20 cellular contexts compared by ENCODE assay signal in genomic region chr6:26470643-26471042, GRCh38. TPM values are rescaled to one million over a fixed set of nuclear protein-coding genes. Genes with fewer than 3 reads are reported as not detected.
A peak's percentile ranks its signal among the peaks of the same experiment; 100 is the strongest.
DNase-seq lines count a peak whose midpoint lies in the region; ATAC-seq and TF ChIP-seq lines count a peak whose summit lies in the region.
"Had no signal": no experiment of that assay in that cellular context is flagged by ENCODE, and none has a peak within 500 bp of the region (broad histone marks: within the 10 kb centered on the region; RNA-seq: fewer than 3 reads in every experiment).

No MANE protein-coding gene starts in this region.

- no peak overlapping the region for H2AK5ac ChIP-seq in trophoblast cell (ENCODE audit: low read length)

- H3K9me3 ChIP-seq in CD8-positive, alpha-beta T cell (ENCODE audit: low read length), result no peaks in the 10 kb centered on the region
- H3K9me3 ChIP-seq in smooth muscle cell (replicated peaks; ENCODE audit: low read depth) (no peaks in the 10 kb centered on the region), trophoblast cell (ENCODE audit: insufficient read depth, low read depth, low read length) (peaks cover 2% of the 10 kb centered on the region)

- CTCF ChIA-PET in activated CD4-positive, alpha-beta memory T cell treated with anti-CD3 and anti-CD28 coated beads for 36 hours (lab: Charles Lee), result no interaction called here
- CTCF ChIA-PET in activated CD4-positive, alpha-beta memory T cell treated with anti-CD3 and anti-CD28 coated beads, Interleukin-2, amount 10 ng/mL, durations not matched to agents 7 days and 5 days (lab: Charles Lee), result no interaction called here
- CTCF ChIA-PET in CD8-positive, alpha-beta T cell (lab: Charles Lee), result no interaction called here

- peaks cover 20% of the 10 kb centered on the region for H3F3A ChIP-seq in smooth muscle cell (ENCODE audit: low read depth)

- no peak overlapping the region for H3K9ac ChIP-seq in smooth muscle cell (ENCODE audit: low read depth)
- no peak overlapping the region for H3K9ac ChIP-seq in trophoblast cell (ENCODE audit: low read length)
- H3K9ac ChIP-seq: KMS-11 had no signal

- no peak overlapping the region for H3K18ac ChIP-seq in trophoblast cell (ENCODE audit: low read length)

- H4K20me1 ChIP-seq in smooth muscle cell (ENCODE audit: low read depth), result no peaks in the 10 kb centered on the region

- ATAC-seq in CD8-positive, alpha-beta T cell, result no peak
- ATAC-seq in HG03571 (IDR thresholded peaks at IDR 0.05; ENCODE audit: unreplicated experiment), result no peak

- H3K27me3 Mint-ChIP-seq in activated CD4-positive, alpha-beta memory T cell treated with anti-CD3 and anti-CD28 coated beads for 36 hours, result no peaks in the 10 kb centered on the region
- H3K27me3 Mint-ChIP-seq in activated CD4-positive, alpha-beta memory T cell treated with anti-CD3 and anti-CD28 coated beads, Interleukin-2, amount 10 ng/mL, durations not matched to agents 7 days and 5 days, result no peaks in the 10 kb centered on the region
- H3K27me3 Mint-ChIP-seq in CD8-positive, alpha-beta T cell (ENCODE audit: low read depth), result no peaks in the 10 kb centered on the region
- peaks cover 0 to 8% (median 4%) of the 10 kb centered on the region in 3 donors for H3K27me3 Mint-ChIP-seq in immature natural killer cell (ENCODE audit: low read depth in 3 of 3)

- POLR2A ChIA-PET in activated CD4-positive, alpha-beta memory T cell treated with anti-CD3 and anti-CD28 coated beads for 36 hours (lab: Charles Lee), result no interaction called here
- POLR2A ChIA-PET in activated CD4-positive, alpha-beta memory T cell treated with anti-CD3 and anti-CD28 coated beads, Interleukin-2, amount 10 ng/mL, durations not matched to agents 7 days and 5 days (lab: Charles Lee), result interaction anchor here (1.4 kb wide), 1 partner anchor 24 kb away, joined by 3 read pairs; no protein-coding TSS in a partner anchor
- POLR2A ChIA-PET in CD8-positive, alpha-beta T cell (lab: Charles Lee), result no interaction called here

- H4K91ac ChIP-seq in trophoblast cell (ENCODE audit: low read depth, low read length), result no peak overlapping the region

- H4K8ac ChIP-seq in trophoblast cell (ENCODE audit: low read depth, low read length), result no peak overlapping the region

- H3K4me2 ChIP-seq in smooth muscle cell (no peak overlapping the region), trophoblast cell (ENCODE audit: low read length) (no peak overlapping the region)
- H3K4me2 ChIP-seq: KMS-11, PC-9 had no signal

- H3K27me3 ChIP-seq in CD8-positive, alpha-beta T cell (ENCODE audit: insufficient read depth, low read length), result no peaks in the 10 kb centered on the region
- H3K27me3 ChIP-seq in smooth muscle cell (ENCODE audit: low read depth) (no peaks in the 10 kb centered on the region), trophoblast cell (ENCODE audit: insufficient read depth, low read length) (no peaks in the 10 kb centered on the region)

- WGBS in smooth muscle cell (ENCODE audit: low lambda C conversion rate), result 78% methylated on average over 4 of the region's 4 CpGs
- WGBS in trophoblast cell (ENCODE audit: extremely low coverage, insufficient coverage, insufficient read length), result no CpG with 5 or more reads among the region's 4 CpGs

- intact Hi-C loops in activated CD4-positive, alpha-beta memory T cell treated with anti-CD3 and anti-CD28 coated beads for 36 hours (cut with micrococcal nuclease), result loop anchor here (5.0 kb wide), 1 partner anchor 298 kb away; no protein-coding TSS in a partner anchor
- intact Hi-C loops in CD8-positive, alpha-beta T cell (cut with DNase I, micrococcal nuclease), result loop anchor here (5.0 kb wide), 2 partner anchors 68 to 298 kb away; partner anchors contain the start of gene BTN3A1 (in 1 of the 2)

- no peak for DNase-seq in activated CD4-positive, alpha-beta memory T cell treated with anti-CD3 and anti-CD28 coated beads for 36 hours
- no peak for DNase-seq in activated CD4-positive, alpha-beta memory T cell treated with anti-CD3 and anti-CD28 coated beads, Interleukin-2, amount 10 ng/mL, durations not matched to agents 7 days and 5 days
- DNase-seq in CD8-positive, alpha-beta T cell, result no peak
- DNase-seq in immature natural killer cell (no peak), smooth muscle cell (lab: John Stamatoyannopoulos, UW; ENCODE audit: unreplicated experiment) (no peak), trophoblast cell (no peak), NCI-H2081 treated with DMSO at 0.1 percent for 48 hours (lab: John Stamatoyannopoulos, UW) (no peak)
- DNase-seq: 8988T, C1 segment of cervical spinal cord, Calu3, GOT3, HFFc6, NCI-H1092, NCI-H1694, PC-9 had no signal

- peaks cover 17% of the 10 kb centered on the region for H3K9me3 Mint-ChIP-seq in activated CD4-positive, alpha-beta memory T cell treated with anti-CD3 and anti-CD28 coated beads for 36 hours
- H3K9me3 Mint-ChIP-seq in activated CD4-positive, alpha-beta memory T cell treated with anti-CD3 and anti-CD28 coated beads, Interleukin-2, amount 10 ng/mL, durations not matched to agents 7 days and 5 days, result peaks cover 7% of the 10 kb centered on the region
- H3K9me3 Mint-ChIP-seq in CD8-positive, alpha-beta T cell, result peaks cover 2% of the 10 kb centered on the region
- no peaks in the 10 kb centered on the region for H3K9me3 Mint-ChIP-seq in immature natural killer cell
- H3K9me3 Mint-ChIP-seq: HFFc6 had no signal

- H2BK12ac ChIP-seq in trophoblast cell (ENCODE audit: low read length), result no peak overlapping the region

- peak overlapping the region; percentile 100 for H3K27ac Mint-ChIP-seq in activated CD4-positive, alpha-beta memory T cell treated with anti-CD3 and anti-CD28 coated beads for 36 hours
- H3K27ac Mint-ChIP-seq in activated CD4-positive, alpha-beta memory T cell treated with anti-CD3 and anti-CD28 coated beads, Interleukin-2, amount 10 ng/mL, durations not matched to agents 7 days and 5 days, result no peak overlapping the region
- H3K27ac Mint-ChIP-seq in CD8-positive, alpha-beta T cell, result peak overlapping the region; percentile 50
- H3K27ac Mint-ChIP-seq in immature natural killer cell, result peak overlapping the region; percentile 39 to 100 (median 66)

- no peaks in the 10 kb centered on the region for H3K79me2 ChIP-seq in smooth muscle cell (ENCODE audit: low read depth)
- no peaks in the 10 kb centered on the region for H3K79me2 ChIP-seq in trophoblast cell (ENCODE audit: control insufficient read depth, insufficient read depth, low read length, poor library complexity)

- no peak overlapping the region for H2BK120ac ChIP-seq in trophoblast cell (ENCODE audit: insufficient read depth, low read length, poor library complexity)

- no peak for TF ChIP-seq CTCF in CD8-positive, alpha-beta T cell (IDR thresholded peaks at IDR 0.05)
- TF ChIP-seq CTCF in smooth muscle cell (IDR thresholded peaks at IDR 0.05; ENCODE audit: borderline replicate concordance, insufficient read depth, poor library complexity, severe bottlenecking), result no peak

- peaks cover 22% of the 10 kb centered on the region for H3K36me3 ChIP-seq in CD8-positive, alpha-beta T cell (ENCODE audit: insufficient read depth, low read length)
- H3K36me3 ChIP-seq in smooth muscle cell (ENCODE audit: low read depth) (peaks cover 4% of the 10 kb centered on the region), trophoblast cell (ENCODE audit: control insufficient read depth in 1 of 2, insufficient read depth in 2 of 2, low read length in 2 of 2) (peaks cover 20 to 33% of the 10 kb centered on the region in 2 experiments)

- peaks cover 22% of the 10 kb centered on the region for H3K4me1 ChIP-seq in CD8-positive, alpha-beta T cell (ENCODE audit: insufficient read depth, low read length)
- peaks cover 18% of the 10 kb centered on the region for H3K4me1 ChIP-seq in smooth muscle cell (ENCODE audit: low read depth)
- peaks cover 0 to 6% of the 10 kb centered on the region in 2 experiments for H3K4me1 ChIP-seq in trophoblast cell (ENCODE audit: control insufficient read depth in 1 of 2, insufficient read depth in 2 of 2, low read length in 2 of 2)

- no peak overlapping the region for H3K14ac ChIP-seq in trophoblast cell (ENCODE audit: low read length)

- H2BK5ac ChIP-seq in trophoblast cell (ENCODE audit: low read depth, low read length, poor library complexity), result no peak overlapping the region

- peaks cover 24% of the 10 kb centered on the region for H3K4me1 Mint-ChIP-seq in activated CD4-positive, alpha-beta memory T cell treated with anti-CD3 and anti-CD28 coated beads for 36 hours (ENCODE audit: low read depth)
- H3K4me1 Mint-ChIP-seq in activated CD4-positive, alpha-beta memory T cell treated with anti-CD3 and anti-CD28 coated beads, Interleukin-2, amount 10 ng/mL, durations not matched to agents 7 days and 5 days, result peaks cover 27% of the 10 kb centered on the region
- peaks cover 30% of the 10 kb centered on the region for H3K4me1 Mint-ChIP-seq in CD8-positive, alpha-beta T cell (ENCODE audit: low read depth)
- peaks cover 29 to 45% of the 10 kb centered on the region in 2 donors for H3K4me1 Mint-ChIP-seq in immature natural killer cell

- no peak overlapping the region for H4K12ac ChIP-seq in trophoblast cell (ENCODE audit: low read depth, low read length)

- no peak overlapping the region for H3K4me3 ChIP-seq in CD8-positive, alpha-beta T cell (ENCODE audit: low read depth, low read length)
- H3K4me3 ChIP-seq in smooth muscle cell (no peak overlapping the region), trophoblast cell (ENCODE audit: low read depth, low read length) (no peak overlapping the region)
- H3K4me3 ChIP-seq: PC-9 had no signal

- H3K79me1 ChIP-seq in trophoblast cell (ENCODE audit: low read length), result peaks cover 4% of the 10 kb centered on the region

- H3K23ac ChIP-seq in trophoblast cell (ENCODE audit: low read length), result no peak overlapping the region

- no peak overlapping the region for H3K4ac ChIP-seq in trophoblast cell (ENCODE audit: low read depth, low read length)

- no peak overlapping the region for H3K27ac ChIP-seq in CD8-positive, alpha-beta T cell (ENCODE audit: low read depth, low read length)
- H3K27ac ChIP-seq in smooth muscle cell (ENCODE audit: low read depth) (peak overlapping the region; percentile 29), trophoblast cell (ENCODE audit: low read depth, low read length) (no peak overlapping the region)
- H3K27ac ChIP-seq: KMS-11, PC-9 had no signal

- no peak overlapping the region for H3K4me3 Mint-ChIP-seq in activated CD4-positive, alpha-beta memory T cell treated with anti-CD3 and anti-CD28 coated beads for 36 hours
- H3K4me3 Mint-ChIP-seq in activated CD4-positive, alpha-beta memory T cell treated with anti-CD3 and anti-CD28 coated beads, Interleukin-2, amount 10 ng/mL, durations not matched to agents 7 days and 5 days, result no peak overlapping the region
- H3K4me3 Mint-ChIP-seq in CD8-positive, alpha-beta T cell, result no peak overlapping the region
- H3K4me3 Mint-ChIP-seq in immature natural killer cell, result no peak overlapping the region
- H3K4me3 Mint-ChIP-seq: HFFc6 had no signal

- H3K36me3 Mint-ChIP-seq in activated CD4-positive, alpha-beta memory T cell treated with anti-CD3 and anti-CD28 coated beads for 36 hours, result peaks cover 47% of the 10 kb centered on the region
- peaks cover 75% of the 10 kb centered on the region for H3K36me3 Mint-ChIP-seq in activated CD4-positive, alpha-beta memory T cell treated with anti-CD3 and anti-CD28 coated beads, Interleukin-2, amount 10 ng/mL, durations not matched to agents 7 days and 5 days (ENCODE audit: low read depth)
- peaks cover 56% of the 10 kb centered on the region for H3K36me3 Mint-ChIP-seq in CD8-positive, alpha-beta T cell
- H3K36me3 Mint-ChIP-seq in immature natural killer cell, result peaks cover 24 to 31% (median 27%) of the 10 kb centered on the region in 3 donors

- no peak overlapping the region for H2AFZ ChIP-seq in smooth muscle cell (ENCODE audit: low read depth)
- no peak overlapping the region for H2AFZ ChIP-seq in trophoblast cell (ENCODE audit: insufficient read depth, low read length, poor library complexity)
- H2AFZ ChIP-seq: PC-9 had no signal

RNA-seq across cellular contexts. Expression of gene BTN2A1, which starts 12.9 kb away (rescaled TPM):
- total RNA-seq in activated CD4-positive, alpha-beta memory T cell treated with anti-CD3 and anti-CD28 coated beads for 36 hours, result 10 to 100 TPM; 17.6 to 19.6 TPM
- 10 to 100 TPM; 28.2 to 31.0 TPM for total RNA-seq in activated CD4-positive, alpha-beta memory T cell treated with anti-CD3 and anti-CD28 coated beads, Interleukin-2, amount 10 ng/mL, durations not matched to agents 7 days and 5 days
- total RNA-seq in CD8-positive, alpha-beta T cell, result 10 to 100 TPM; 16.4 to 17.3 TPM
- polyA plus RNA-seq in immature natural killer cell (10 to 100 TPM in 2 of 3 donors, 1 to 10 TPM in 1; 7.2 to 23.4 (median 16.7) TPM), smooth muscle cell (31.1 and 36.3 TPM in 2 replicates)
- 27.2 and 40.5 TPM in 2 replicates for total RNA-seq in smooth muscle cell
- 10.4 and 10.6 TPM in 2 replicates for polyA plus RNA-seq in trophoblast cell (2013)

RNA-seq across cellular contexts. Expression of gene BTN1A1, which starts 29.5 kb away (rescaled TPM):
- total RNA-seq in activated CD4-positive, alpha-beta memory T cell treated with anti-CD3 and anti-CD28 coated beads for 36 hours, result not detected
- total RNA-seq in activated CD4-positive, alpha-beta memory T cell treated with anti-CD3 and anti-CD28 coated beads, Interleukin-2, amount 10 ng/mL, durations not matched to agents 7 days and 5 days, result not detected
- not detected for total RNA-seq in CD8-positive, alpha-beta T cell
- polyA plus RNA-seq in immature natural killer cell (not detected), smooth muscle cell (not detected in 2 replicates)
- total RNA-seq in smooth muscle cell, result 0.27 TPM in 1 of 2 replicates, not detected in the other
- 0.01 TPM in 1 of 2 replicates, not detected in the other for polyA plus RNA-seq in trophoblast cell (2013)
- total RNA-seq: Calu3, Daoy, HFFc6, MCF 10A, PC-9, SK-MEL-5 had no signal

RNA-seq across cellular contexts. Expression of gene BTN3A3, which starts 30.3 kb away (rescaled TPM):
- 10 to 100 TPM; 31.3 to 36.0 TPM for total RNA-seq in activated CD4-positive, alpha-beta memory T cell treated with anti-CD3 and anti-CD28 coated beads for 36 hours
- total RNA-seq in activated CD4-positive, alpha-beta memory T cell treated with anti-CD3 and anti-CD28 coated beads, Interleukin-2, amount 10 ng/mL, durations not matched to agents 7 days and 5 days, result 10 to 100 TPM; 63.5 to 63.6 TPM
- total RNA-seq in CD8-positive, alpha-beta T cell, result 10 to 100 TPM; 44.9 to 51.8 TPM
- 100 to 1,000 TPM in 2 of 3 donors, 10 to 100 TPM in 1; 49.5 to 113 (median 100) TPM for polyA plus RNA-seq in immature natural killer cell
- total RNA-seq in smooth muscle cell, result 1.8 and 3.5 TPM in 2 replicates
- polyA plus RNA-seq in smooth muscle cell, result 1.5 and 2.9 TPM in 2 replicates
- 0.37 and 0.45 TPM in 2 replicates for polyA plus RNA-seq in trophoblast cell (2013)
